ENCODE assay signal across 20 cellular contexts in genomic region chr3:194332858-194333211, GRCh38. TPM values are rescaled to one million over a fixed set of nuclear protein-coding genes. Genes with fewer than 3 reads are reported as not detected.
DNase-seq lines count a peak whose midpoint lies in the region; ATAC-seq and TF ChIP-seq lines count a peak whose summit lies in the region.
"Had no signal": no experiment of that assay in that cellular context is flagged by ENCODE, and none has a peak within 500 bp of the region (broad histone marks: within the 10 kb centered on the region; RNA-seq: fewer than 3 reads in every experiment).

No MANE protein-coding gene starts in this region.

- H3K9ac ChIP-seq in H9 (ENCODE audit: extremely low read depth, insufficient read length, low read length) (no peak overlapping the region), mesenchymal stem cell (ENCODE audit: low read length) (peak overlapping the region; percentile 70)

- H3K4me3 ChIP-seq in ACC112 (ENCODE audit: low read depth, low read length) (peak overlapping the region; percentile 82), mesenchymal stem cell (ENCODE audit: insufficient read depth in 1 of 2, low read depth in 1 of 2, low read length in 2 of 2) (no peak overlapping the region)

- H4K8ac ChIP-seq in H9 (replicated peaks; ENCODE audit: insufficient read length, low read depth, low read length) (no peak overlapping the region), mesenchymal stem cell (ENCODE audit: low read length) (no peak overlapping the region)

- peak overlapping the region; percentile 60 to 79; a peak in 4 of 5 replicates for H3K4me3 Mint-ChIP-seq in H9
- H3K4me3 Mint-ChIP-seq in activated naive CD8-positive, alpha-beta T cell treated with anti-CD3 and anti-CD28 coated beads, Interleukin-2, amount 50 U/mL, for 24 hours = peak overlapping the region; percentile 28

- no peaks in the 10 kb centered on the region; a peak in 1 of 7 replicates for H3K36me3 Mint-ChIP-seq in H9 (ENCODE audit: insufficient read depth in 1 of 3, low read depth in 3 of 3)
- H3K36me3 Mint-ChIP-seq in activated naive CD8-positive, alpha-beta T cell treated with anti-CD3 and anti-CD28 coated beads, Interleukin-2, amount 50 U/mL, for 24 hours (ENCODE audit: low read depth) = peaks cover 2% of the 10 kb centered on the region

- H2BK20ac ChIP-seq in H9 (ENCODE audit: low read depth, low read length, poor library complexity, severe bottlenecking) = no peak overlapping the region

- DNase-seq in H9 (no peak), mesenchymal stem cell (no peak), iPS-NIHi11 (ENCODE audit: low spot score) (no peak), DMS79 (lab: John Stamatoyannopoulos, UW) (no peak), middle frontal gyrus (ENCODE audit: extremely low spot score, low spot score) (no peak)
- no peak for DNase-seq in activated naive CD8-positive, alpha-beta T cell treated with anti-CD3 and anti-CD28 coated beads, Interleukin-2, amount 50 U/mL, for 24 hours
- DNase-seq: brain microvascular endothelial cell; effector CD8-positive, alpha-beta T cell; foreskin melanocyte; NCI-H1105 treated with DMSO at 0.1 percent for 48 hours; NCI-H345; retina; stimulated activated CD4-positive, alpha-beta T cell treated with anti-CD3 and anti-CD28 coated beads, Interleukin-1b, Interleukin-23, amount 100 ng/mL, for 48 hours; stimulated activated CD8-positive, alpha-beta memory T cell treated with anti-CD3 and anti-CD28 coated beads, Interleukin-4, amount 100 ng/mL, for 48 hours; SW 1271 had no signal

- peaks cover 5% of the 10 kb centered on the region for H3K23me2 ChIP-seq in H9 (ENCODE audit: insufficient read length, low read depth, low read length, poor library complexity, severe bottlenecking)

- no peaks in the 10 kb centered on the region; a peak in 1 of 5 replicates for H3K9me3 Mint-ChIP-seq in H9
- H3K9me3 Mint-ChIP-seq in activated naive CD8-positive, alpha-beta T cell treated with anti-CD3 and anti-CD28 coated beads, Interleukin-2, amount 50 U/mL, for 24 hours = no peaks in the 10 kb centered on the region
- H3K9me3 Mint-ChIP-seq: activated T-helper 2 cell treated with anti-CD3 and anti-CD28 coated beads, Interferon-gamma antibody, Interleukin-2, Interleukin-4, amounts not matched to agents 10 μg/mL and 5 μg/mL and 100 μg/mL, durations not matched to agents 14 hours and 24 hours and 36 hours had no signal

- no peak overlapping the region for H3K4ac ChIP-seq in H9 (ENCODE audit: low read depth, low read length)
- no peak overlapping the region for H3K4ac ChIP-seq in mesenchymal stem cell (ENCODE audit: low read depth in 1 of 2, low read length in 2 of 2)

- ATAC-seq in activated naive CD8-positive, alpha-beta T cell treated with anti-CD3 and anti-CD28 coated beads, Interleukin-2, amount 50 U/mL, for 24 hours = no peak
- ATAC-seq in GM21717 (IDR thresholded peaks at IDR 0.05; ENCODE audit: unreplicated experiment) = no peak

- no peaks in the 10 kb centered on the region for H3K9me3 ChIP-seq in H9 (ENCODE audit: control insufficient read depth, low read depth, low read length)
- no peaks in the 10 kb centered on the region for H3K9me3 ChIP-seq in mesenchymal stem cell (ENCODE audit: control insufficient read depth, low read length)
- H3K9me3 ChIP-seq: BLaER1 had no signal

- H3K23ac ChIP-seq in H9 (ENCODE audit: insufficient read length, low read depth, low read length) (no peak overlapping the region), mesenchymal stem cell (ENCODE audit: low read length in 2 of 2) (peak overlapping the region in 1 of 2 experiments; percentile 54)

- H3K27ac ChIP-seq in ACC112 (ENCODE audit: low read depth, low read length) = peak overlapping the region; percentile 45
- H3K27ac ChIP-seq in H9 (ENCODE audit: insufficient read length, low read depth, low read length) = no peak overlapping the region
- no peak overlapping the region for H3K27ac ChIP-seq in mesenchymal stem cell (ENCODE audit: low read length, poor library complexity, severe bottlenecking)
- H3K27ac ChIP-seq: BLaER1, brain microvascular endothelial cell had no signal

- no peak overlapping the region for H2BK15ac ChIP-seq in H9 (ENCODE audit: low read depth, low read length)
- H2BK15ac ChIP-seq in mesenchymal stem cell (ENCODE audit: low read depth, poor library complexity, severe bottlenecking) = no peak overlapping the region

- no peak overlapping the region for H4K5ac ChIP-seq in H9 (ENCODE audit: insufficient read length, low read depth, low read length)

- H2AK5ac ChIP-seq in H9 (ENCODE audit: insufficient read length, low read length) = no peak overlapping the region
- no peak overlapping the region for H2AK5ac ChIP-seq in mesenchymal stem cell (ENCODE audit: low read length, severe bottlenecking)

- no peak overlapping the region for H4K91ac ChIP-seq in H9 (ENCODE audit: insufficient read length, low read depth, low read length)
- H4K91ac ChIP-seq in mesenchymal stem cell (ENCODE audit: low read length) = no peak overlapping the region

- peaks cover 28% of the 10 kb centered on the region in 2 experiments for H3K4me1 Mint-ChIP-seq in H9
- H3K4me1 Mint-ChIP-seq in activated naive CD8-positive, alpha-beta T cell treated with anti-CD3 and anti-CD28 coated beads, Interleukin-2, amount 50 U/mL, for 24 hours = peaks cover 4% of the 10 kb centered on the region

- H3K27ac Mint-ChIP-seq in H9 = no peak overlapping the region
- no peak overlapping the region for H3K27ac Mint-ChIP-seq in activated naive CD8-positive, alpha-beta T cell treated with anti-CD3 and anti-CD28 coated beads, Interleukin-2, amount 50 U/mL, for 24 hours
- H3K27ac Mint-ChIP-seq: activated T-helper 2 cell treated with anti-CD3 and anti-CD28 coated beads, Interferon-gamma antibody, Interleukin-2, Interleukin-4, amounts not matched to agents 10 μg/mL and 5 μg/mL and 100 μg/mL, durations not matched to agents 14 hours and 24 hours and 36 hours had no signal

- H3K79me1 ChIP-seq in H9 (ENCODE audit: insufficient read depth, low read depth, low read length, poor library complexity, severe bottlenecking) (no peaks in the 10 kb centered on the region), mesenchymal stem cell (replicated peaks; ENCODE audit: low read length, poor library complexity, severe bottlenecking) (no peaks in the 10 kb centered on the region)

- H3K56ac ChIP-seq in H9 (ENCODE audit: insufficient read length, low read depth, low read length) = no peak overlapping the region

- H3T11ph ChIP-seq in H9 (ENCODE audit: low read length) = no peak overlapping the region

- no peak for TF ChIP-seq CTCF in H9 (conservative IDR thresholded peaks at IDR 0.05)

- peaks cover 20% of the 10 kb centered on the region for H3K4me1 ChIP-seq in ACC112 (ENCODE audit: control insufficient read depth, insufficient read depth, low read length, unreplicated experiment)
- H3K4me1 ChIP-seq in H9 (ENCODE audit: insufficient read depth, low read length) = no peaks in the 10 kb centered on the region
- peaks cover 15% of the 10 kb centered on the region for H3K4me1 ChIP-seq in mesenchymal stem cell (ENCODE audit: control insufficient read depth, insufficient read depth, low read depth, low read length)

- H3K27me3 ChIP-seq in ACC112 (ENCODE audit: insufficient read depth, low read length) (no peaks in the 10 kb centered on the region), H9 (ENCODE audit: insufficient read depth, low read length) (peaks cover 11% of the 10 kb centered on the region; the same call in 1 of the 2 replicates), mesenchymal stem cell (ENCODE audit: control insufficient read depth in 1 of 2, insufficient read depth in 1 of 2, low read length in 2 of 2) (peaks cover 16 to 22% of the 10 kb centered on the region in 2 experiments)
- H3K27me3 ChIP-seq: brain microvascular endothelial cell had no signal

- no peaks in the 10 kb centered on the region for H4K20me1 ChIP-seq in H9 (ENCODE audit: control insufficient read depth, insufficient read depth, insufficient read length)
- H4K20me1 ChIP-seq: BLaER1 had no signal

- H3K4me2 ChIP-seq in H9 (ENCODE audit: insufficient read depth, insufficient read length, low read length) (peak overlapping the region; percentile 42), mesenchymal stem cell (ENCODE audit: low read length, poor library complexity, severe bottlenecking) (no peak overlapping the region)

- WGBS in H9 (ENCODE audit: extremely low coverage, insufficient read length, low lambda C conversion rate) = no CpG with 5 or more reads among the region's 7 CpGs
- 87% methylated on average over 4 of the region's 7 CpGs for WGBS in mesenchymal stem cell

- H3K36me3 ChIP-seq in ACC112 (ENCODE audit: insufficient read depth, low read length) (no peaks in the 10 kb centered on the region), mesenchymal stem cell (ENCODE audit: control insufficient read depth in 1 of 2, insufficient read depth in 2 of 2, low read depth in 1 of 2, low read length in 2 of 2) (no peaks in the 10 kb centered on the region)
- H3K36me3 ChIP-seq: BLaER1, brain microvascular endothelial cell had no signal

- H2AFZ ChIP-seq in ACC112 (ENCODE audit: low read length, unreplicated experiment) (no peak overlapping the region), H9 (ENCODE audit: low read length) (no peak overlapping the region), mesenchymal stem cell (ENCODE audit: low read depth, low read length) (no peak overlapping the region)

- H3K79me2 ChIP-seq in ACC112 (ENCODE audit: control insufficient read depth, insufficient read depth, low read length, unreplicated experiment) (no peaks in the 10 kb centered on the region), H9 (ENCODE audit: insufficient read depth, low read length) (no peaks in the 10 kb centered on the region)

- H3K18ac ChIP-seq in H9 (ENCODE audit: insufficient read length, low read depth, low read length) = no peak overlapping the region
- H3K18ac ChIP-seq in mesenchymal stem cell (ENCODE audit: low read depth in 1 of 2, low read length in 2 of 2) = no peak overlapping the region

- H3K27me3 Mint-ChIP-seq in H9 (ENCODE audit: low read depth) = peaks cover 45% of the 10 kb centered on the region
- peaks cover 37% of the 10 kb centered on the region for H3K27me3 Mint-ChIP-seq in activated naive CD8-positive, alpha-beta T cell treated with anti-CD3 and anti-CD28 coated beads, Interleukin-2, amount 50 U/mL, for 24 hours

- H2BK5ac ChIP-seq in H9 (ENCODE audit: insufficient read length, low read length) (no peak overlapping the region), mesenchymal stem cell (ENCODE audit: low read depth, low read length, poor library complexity, severe bottlenecking) (no peak overlapping the region)

- no peak overlapping the region for H2BK12ac ChIP-seq in H9 (ENCODE audit: insufficient read length, low read depth, low read length)
- no peak overlapping the region for H2BK12ac ChIP-seq in mesenchymal stem cell (ENCODE audit: low read length in 2 of 2)

- H2BK120ac ChIP-seq in H9 (ENCODE audit: low read depth, low read length, poor library complexity, severe bottlenecking) (no peak overlapping the region), mesenchymal stem cell (ENCODE audit: low read depth, low read length) (no peak overlapping the region)

- H3K14ac ChIP-seq in H9 (ENCODE audit: insufficient read depth, low read length) = no peak overlapping the region
- no peak overlapping the region for H3K14ac ChIP-seq in mesenchymal stem cell (ENCODE audit: low read length in 2 of 2)

RNA-seq across cellular contexts. Expression of gene CPN2, which starts 18.3 kb away (rescaled TPM):
- total RNA-seq in H9 (2021) = not detected in 2 replicates
- not detected for polyA plus RNA-seq in mesenchymal stem cell (2013, experiment 1 of 2)
- not detected for polyA plus RNA-seq in mesenchymal stem cell (2013, experiment 2 of 2)
- total RNA-seq: activated T-helper 2 cell treated with anti-CD3 and anti-CD28 coated beads, Interferon-gamma antibody, Interleukin-2, Interleukin-4, amounts not matched to agents 10 μg/mL and 5 μg/mL and 100 μg/mL, durations not matched to agents 14 hours and 24 hours and 36 hours; mononuclear cell had no signal

RNA-seq across cellular contexts. Expression of gene LRRC15, which starts 36.7 kb away (rescaled TPM):
- 0.04 and 0.07 TPM in 2 replicates for total RNA-seq in H9 (2021)
- polyA plus RNA-seq in mesenchymal stem cell (2013, experiment 1 of 2) = 0.55 TPM
- 0.56 TPM for polyA plus RNA-seq in mesenchymal stem cell (2013, experiment 2 of 2)
- total RNA-seq: activated T-helper 2 cell treated with anti-CD3 and anti-CD28 coated beads, Interferon-gamma antibody, Interleukin-2, Interleukin-4, amounts not matched to agents 10 μg/mL and 5 μg/mL and 100 μg/mL, durations not matched to agents 14 hours and 24 hours and 36 hours had no signal
